Comparison of ENCODE assay signal across 25 cellular contexts in the genomic region with DNA sequence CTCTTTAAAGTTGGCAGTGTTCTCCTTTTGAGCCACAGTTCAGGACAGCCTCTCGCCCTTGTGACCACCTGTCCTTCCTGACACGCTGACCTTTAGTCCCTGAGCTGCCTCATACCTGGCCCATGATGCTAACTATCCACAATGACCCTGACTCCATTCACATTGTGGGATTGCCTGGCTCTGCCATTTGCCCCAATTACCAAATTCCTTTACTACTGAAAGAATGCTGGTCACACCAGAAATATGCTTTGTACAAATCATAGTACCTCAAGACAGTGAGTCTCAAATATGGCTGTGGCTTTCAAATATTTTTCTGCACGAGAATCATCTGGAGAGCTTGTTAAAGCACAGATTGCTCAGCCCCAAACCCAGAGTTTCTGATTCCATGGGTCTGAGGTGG. TPM values are rescaled to one million over a fixed set of nuclear protein-coding genes. Genes with fewer than 3 reads are reported as not detected.
DNase-seq lines count a peak whose midpoint lies in the region; ATAC-seq and TF ChIP-seq lines count a peak whose summit lies in the region.
"Had no signal": no experiment of that assay in that cellular context is flagged by ENCODE, and none has a peak within 500 bp of the region (broad histone marks: within the 10 kb centered on the region; RNA-seq: fewer than 3 reads in every experiment).

No MANE protein-coding gene starts in this region.

- H3K27ac ChIP-seq in osteoblast (ENCODE audit: low read depth, low read length) = peak overlapping the region; percentile 40
- H3K27ac ChIP-seq: hepatocyte, Peyer's patch had no signal

- H3K4me3 ChIP-seq in AG10803 (ENCODE audit: low read length) = no peak overlapping the region
- H3K4me3 ChIP-seq in osteoblast (ENCODE audit: insufficient read depth, low read length) = no peak overlapping the region
- H3K4me3 ChIP-seq: GM12878, hepatocyte, K562, Peyer's patch had no signal

- DNase-seq in AG10803 (ENCODE audit: low read depth) (peak; percentile 81), HFFc6 (peak; percentile 80), chondrocyte (ENCODE audit: low spot score) (no peak), osteoblast (ENCODE audit: insufficient read length, low spot score, missing footprints) (peak; percentile 84), NCI-H526 treated with DMSO at 0.1 percent for 48 hours (lab: John Stamatoyannopoulos, UW) (no peak)
- DNase-seq: activated CD8-positive, alpha-beta T cell treated with anti-CD3 and anti-CD28 coated beads, Interleukin-2, amount 10 ng/mL, durations not matched to agents 7 days and 5 days; activated effector memory CD4-positive, alpha-beta T cell treated with Interleukin-2 at 50 U/mL for 16 hours; activated naive CD8-positive, alpha-beta T cell treated with anti-CD3 and anti-CD28 coated beads for 36 hours; activated T-cell treated with anti-CD3 and anti-CD28 coated beads for 4 hours; GF-D8; MM.1S; naive thymus-derived CD4-positive, alpha-beta T cell; NCI-H146; NCI-H510A treated with DMSO at 0.1 percent for 48 hours; NK-92 treated with Interleukin-12 subunit alpha and Interleukin-12 subunit beta, amount 100 ng/mL, for 24 hours; nucleus accumbens; Peyer's patch; small intestine; stimulated activated CD4-positive, alpha-beta T cell treated with anti-CD3 and anti-CD28 coated beads, Interleukin-1b, Interleukin-23, amount 100 ng/mL, for 48 hours; T-helper 1 cell had no signal

- H3K27me3 Mint-ChIP-seq in HFFc6 (ENCODE audit: insufficient read depth) (peaks cover 3% of the 10 kb centered on the region; the same call in 1 of the 2 replicates), chondrocyte (ENCODE audit: low read depth) (no peaks in the 10 kb centered on the region)
- H3K27me3 Mint-ChIP-seq: activated naive CD8-positive, alpha-beta T cell treated with anti-CD3 and anti-CD28 coated beads for 36 hours; naive thymus-derived CD4-positive, alpha-beta T cell had no signal

- H3K4me1 Mint-ChIP-seq in HFFc6 (ENCODE audit: low read depth) (peaks cover 28% of the 10 kb centered on the region), chondrocyte (ENCODE audit: low read depth) (peaks cover 18% of the 10 kb centered on the region)
- H3K4me1 Mint-ChIP-seq: activated naive CD8-positive, alpha-beta T cell treated with anti-CD3 and anti-CD28 coated beads for 36 hours; naive thymus-derived CD4-positive, alpha-beta T cell had no signal

- no peaks in the 10 kb centered on the region for H3K27me3 ChIP-seq in osteoblast (ENCODE audit: insufficient read depth, low read length)
- H3K27me3 ChIP-seq: hepatocyte, Peyer's patch had no signal

- no peak for ATAC-seq in GM18870 (IDR thresholded peaks at IDR 0.05; ENCODE audit: unreplicated experiment)
- ATAC-seq in GM19328 (IDR thresholded peaks at IDR 0.05; ENCODE audit: unreplicated experiment) = no peak
- ATAC-seq: activated CD8-positive, alpha-beta T cell treated with anti-CD3 and anti-CD28 coated beads, Interleukin-2, amount 10 ng/mL, durations not matched to agents 7 days and 5 days; GM12878; K562; naive thymus-derived CD4-positive, alpha-beta T cell had no signal

- H2AFZ ChIP-seq in osteoblast (ENCODE audit: low read length) = no peak overlapping the region
- H2AFZ ChIP-seq: hepatocyte had no signal

- no peak for TF ChIP-seq CTCF in AG10803 (conservative IDR thresholded peaks at IDR 0.05; ENCODE audit: low read length)
- no peak for TF ChIP-seq CTCF in HFFc6 (IDR thresholded peaks at IDR 0.05)
- TF ChIP-seq CTCF in chondrocyte (IDR thresholded peaks at IDR 0.05) = no peak
- no peak for TF ChIP-seq CTCF in osteoblast (IDR thresholded peaks at IDR 0.05; ENCODE audit: extremely low read depth, low read depth, low read length)

- no peaks in the 10 kb centered on the region for H4K20me1 ChIP-seq in osteoblast (ENCODE audit: insufficient read depth, low read length)

- H3K4me3 Mint-ChIP-seq in HFFc6 (peak overlapping the region; percentile 46), chondrocyte (ENCODE audit: unreplicated experiment) (no peak overlapping the region)
- H3K4me3 Mint-ChIP-seq: activated CD8-positive, alpha-beta T cell treated with anti-CD3 and anti-CD28 coated beads, Interleukin-2, amount 10 ng/mL, durations not matched to agents 7 days and 5 days; activated naive CD8-positive, alpha-beta T cell treated with anti-CD3 and anti-CD28 coated beads for 36 hours; naive thymus-derived CD4-positive, alpha-beta T cell had no signal

- no peaks in the 10 kb centered on the region for H3K9me3 ChIP-seq in osteoblast (ENCODE audit: low read depth, low read length)
- H3K9me3 ChIP-seq: Peyer's patch had no signal

- H3K27ac Mint-ChIP-seq in HFFc6 (peak overlapping the region; percentile 67), chondrocyte (ENCODE audit: unreplicated experiment) (peak overlapping the region; percentile 42)
- H3K27ac Mint-ChIP-seq: activated CD8-positive, alpha-beta T cell treated with anti-CD3 and anti-CD28 coated beads, Interleukin-2, amount 10 ng/mL, durations not matched to agents 7 days and 5 days; activated naive CD8-positive, alpha-beta T cell treated with anti-CD3 and anti-CD28 coated beads for 36 hours; naive thymus-derived CD4-positive, alpha-beta T cell had no signal

- no peaks in the 10 kb centered on the region for H3K79me2 ChIP-seq in osteoblast (ENCODE audit: insufficient read depth, low read length)

- no peaks in the 10 kb centered on the region for H3K36me3 ChIP-seq in osteoblast (ENCODE audit: insufficient read depth, low read length)
- H3K36me3 ChIP-seq: Peyer's patch had no signal

- H3K36me3 Mint-ChIP-seq in HFFc6 (ENCODE audit: low read depth) (peaks cover 5% of the 10 kb centered on the region), chondrocyte (ENCODE audit: low read depth) (no peaks in the 10 kb centered on the region)
- H3K36me3 Mint-ChIP-seq: activated naive CD8-positive, alpha-beta T cell treated with anti-CD3 and anti-CD28 coated beads for 36 hours; naive thymus-derived CD4-positive, alpha-beta T cell had no signal

- H3K4me2 ChIP-seq in osteoblast (ENCODE audit: insufficient read depth, low read length) = peak overlapping the region; percentile 16
- H3K4me2 ChIP-seq: hepatocyte had no signal

- H3K9me3 Mint-ChIP-seq in HFFc6 = 0 out of 2 replicates have a peak, but pooled peaks cover 2% of the 10 kb centered on the region
- no peaks in the 10 kb centered on the region for H3K9me3 Mint-ChIP-seq in chondrocyte (ENCODE audit: low read depth)
- H3K9me3 Mint-ChIP-seq: activated naive CD8-positive, alpha-beta T cell treated with anti-CD3 and anti-CD28 coated beads for 36 hours had no signal

- peaks cover 13% of the 10 kb centered on the region for H3K4me1 ChIP-seq in osteoblast (ENCODE audit: insufficient read depth, low read length)
- H3K4me1 ChIP-seq: Peyer's patch had no signal

RNA-seq across cellular contexts. Expression of a gene that starts 54.2 kb away (rescaled TPM):
- 100 to 1,000 TPM; 260 to 409 (median 335) TPM for total RNA-seq in HFFc6 (2021; fragmentation: NEBNext Ultra II Directional; extraction: Animal tissue kit (Norgen Biotek cat#: 25700))
- 302 to 398 TPM (median 392 TPM) in 3 replicates for total RNA-seq in chondrocyte
- total RNA-seq in osteoblast = 158 and 224 TPM in 2 replicates

Comparison
In these comparisons a context has a peak if more than half of its experiments do, and no peak if none do; other contexts are left out.
1. DNase-seq: peak in AG10803 (single experiment), HFFc6 (single experiment) and osteoblast (single experiment); none in chondrocyte (single experiment) and NCI-H526 treated with DMSO at 0.1 percent for 48 hours (single experiment).